7 cellular contexts compared by ENCODE assay signal in the genomic region with DNA sequence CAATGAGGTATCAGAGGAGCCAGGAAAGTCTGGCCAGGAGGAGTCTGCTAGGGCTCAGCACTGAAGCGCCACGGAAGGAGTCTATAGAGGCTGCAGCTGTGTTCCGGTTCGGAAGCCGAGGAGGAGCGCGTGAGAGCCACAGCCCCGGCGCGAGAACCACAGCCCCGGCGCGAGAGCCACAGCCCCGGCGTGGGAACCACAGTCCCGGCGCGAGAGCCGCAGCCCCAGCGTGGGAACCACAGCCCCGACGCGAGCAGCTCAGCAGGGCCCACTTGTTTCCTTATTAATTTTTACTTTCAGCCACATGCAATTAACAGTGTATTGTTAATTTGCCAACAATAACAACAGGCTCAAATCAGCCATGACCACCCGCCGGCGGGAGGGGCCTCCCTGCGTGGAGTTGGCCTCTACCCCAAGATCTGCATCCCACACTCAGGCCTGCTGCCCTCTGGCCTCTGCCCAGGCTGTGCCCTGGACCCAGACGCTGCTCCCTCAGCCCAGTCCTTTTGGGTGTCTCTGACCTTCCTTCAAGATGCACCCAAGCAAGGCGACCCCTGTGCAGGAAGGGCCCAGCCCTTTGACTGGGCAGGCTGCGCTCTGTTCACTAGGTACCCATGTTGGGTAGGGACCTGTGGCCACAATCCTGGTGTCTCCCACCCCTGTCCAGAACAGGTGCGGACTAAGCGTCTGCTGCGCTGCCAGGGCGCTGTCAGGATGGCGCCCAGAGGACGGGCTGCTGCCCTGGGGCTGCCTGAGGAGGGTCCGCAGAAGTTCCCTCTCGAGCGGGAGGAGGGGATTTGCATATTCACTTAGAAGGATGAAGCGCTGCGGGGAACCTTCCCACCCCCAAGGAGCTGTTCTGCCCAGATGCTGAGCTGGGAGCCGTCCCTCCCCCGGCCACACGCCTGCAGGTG.
DNase-seq lines count a peak whose midpoint lies in the region; ATAC-seq and TF ChIP-seq lines count a peak whose summit lies in the region.

No MANE protein-coding gene starts in this region.

- H3K4me3 ChIP-seq in breast epithelium: peak overlapping the region in 1 of 3 donors; percentile 12

- H3K9me3 Mint-ChIP-seq in T-helper 2 cell treated with Interferon-gamma antibody and Interleukin-4, amounts not matched to agents 5 μg/mL and 100 μg/mL, for 36 hours: no peaks in the 10 kb centered on the region
- H3K9me3 Mint-ChIP-seq in activated T-helper 1 cell treated with anti-CD3 and anti-CD28 coated beads, Interleukin-12 subunit alpha, Interleukin-12 subunit beta, Interleukin-2, Interleukin-4 antibody, amounts not matched to agents 30 ng/mL and 10 ng/mL and 1 ng/mL, durations not matched to agents 14 hours and 24 hours and 36 hours: no peaks in the 10 kb centered on the region

- no peak for TF ChIP-seq POLR2A in breast epithelium (IDR thresholded peaks at IDR 0.05)

- DNase-seq in GM20000 (ENCODE audit: low spot score): peak; percentile 39
- DNase-seq in T-helper 2 cell treated with Interferon-gamma antibody and Interleukin-4, amounts not matched to agents 5 μg/mL and 100 μg/mL, for 36 hours (ENCODE audit: low spot score): no peak
- peak; percentile 7 for DNase-seq in germinal center (ENCODE audit: low spot score)
- peak; percentile 40 for DNase-seq in stimulated activated CD8-positive, alpha-beta memory T cell treated with anti-CD3 and anti-CD28 coated beads, Interleukin-4, amount 100 ng/mL, for 48 hours
- no peak for DNase-seq in breast epithelium (ENCODE audit: low spot score in 2 of 2)
- no peak for DNase-seq in activated T-helper 1 cell treated with anti-CD3 and anti-CD28 coated beads, Interleukin-12 subunit alpha, Interleukin-12 subunit beta, Interleukin-2, Interleukin-4 antibody, amounts not matched to agents 30 ng/mL and 10 ng/mL and 1 ng/mL, durations not matched to agents 14 hours and 24 hours and 36 hours (ENCODE audit: low spot score)

- H3K4me1 Mint-ChIP-seq in T-helper 2 cell treated with Interferon-gamma antibody and Interleukin-4, amounts not matched to agents 5 μg/mL and 100 μg/mL, for 36 hours (ENCODE audit: low read depth): peaks cover 8% of the 10 kb centered on the region
- H3K4me1 Mint-ChIP-seq in activated T-helper 1 cell treated with anti-CD3 and anti-CD28 coated beads, Interleukin-12 subunit alpha, Interleukin-12 subunit beta, Interleukin-2, Interleukin-4 antibody, amounts not matched to agents 30 ng/mL and 10 ng/mL and 1 ng/mL, durations not matched to agents 14 hours and 24 hours and 36 hours (ENCODE audit: low read depth): peaks cover 5% of the 10 kb centered on the region

- intact Hi-C loops in breast epithelium (cut with DNase I; ENCODE audit: low total_unique reads): no loop called here
- intact Hi-C loops in activated T-helper 1 cell treated with anti-CD3 and anti-CD28 coated beads, Interleukin-12 subunit alpha, Interleukin-12 subunit beta, Interleukin-2, Interleukin-4 antibody, amounts not matched to agents 30 ng/mL and 10 ng/mL and 1 ng/mL, durations not matched to agents 14 hours and 24 hours and 36 hours (cut with micrococcal nuclease): loop anchor here (1.0 kb wide), 1 partner anchor 534 kb away; no protein-coding TSS in a partner anchor

- no peak overlapping the region for H3K27ac ChIP-seq in breast epithelium

- peak overlapping the region; percentile 26 for H3K4me3 Mint-ChIP-seq in T-helper 2 cell treated with Interferon-gamma antibody and Interleukin-4, amounts not matched to agents 5 μg/mL and 100 μg/mL, for 36 hours
- no peak overlapping the region for H3K4me3 Mint-ChIP-seq in activated T-helper 1 cell treated with anti-CD3 and anti-CD28 coated beads, Interleukin-12 subunit alpha, Interleukin-12 subunit beta, Interleukin-2, Interleukin-4 antibody, amounts not matched to agents 30 ng/mL and 10 ng/mL and 1 ng/mL, durations not matched to agents 14 hours and 24 hours and 36 hours

- H3K4me1 ChIP-seq in breast epithelium: peaks cover 0 to 6% of the 10 kb centered on the region in 2 donors

- no peak for ATAC-seq in GM21786 (IDR thresholded peaks at IDR 0.05; ENCODE audit: unreplicated experiment)

- TF ChIP-seq CTCF in GM20000 (IDR thresholded peaks at IDR 0.05; ENCODE audit: extremely low read depth, missing control alignments) (no peak), breast epithelium (IDR thresholded peaks at IDR 0.05) (no peak)

- peaks cover 37% of the 10 kb centered on the region for H3K27me3 Mint-ChIP-seq in T-helper 2 cell treated with Interferon-gamma antibody and Interleukin-4, amounts not matched to agents 5 μg/mL and 100 μg/mL, for 36 hours (ENCODE audit: low read depth)
- peaks cover 34% of the 10 kb centered on the region for H3K27me3 Mint-ChIP-seq in activated T-helper 1 cell treated with anti-CD3 and anti-CD28 coated beads, Interleukin-12 subunit alpha, Interleukin-12 subunit beta, Interleukin-2, Interleukin-4 antibody, amounts not matched to agents 30 ng/mL and 10 ng/mL and 1 ng/mL, durations not matched to agents 14 hours and 24 hours and 36 hours (ENCODE audit: insufficient read depth)

- H3K27ac Mint-ChIP-seq in T-helper 2 cell treated with Interferon-gamma antibody and Interleukin-4, amounts not matched to agents 5 μg/mL and 100 μg/mL, for 36 hours: no peak overlapping the region
- no peak overlapping the region for H3K27ac Mint-ChIP-seq in activated T-helper 1 cell treated with anti-CD3 and anti-CD28 coated beads, Interleukin-12 subunit alpha, Interleukin-12 subunit beta, Interleukin-2, Interleukin-4 antibody, amounts not matched to agents 30 ng/mL and 10 ng/mL and 1 ng/mL, durations not matched to agents 14 hours and 24 hours and 36 hours

- peaks cover 0 to 5% of the 10 kb centered on the region in 2 donors for H3K9me3 ChIP-seq in breast epithelium

- H3K27me3 ChIP-seq in breast epithelium: peaks cover 0 to 59% of the 10 kb centered on the region in 2 donors

- no peaks in the 10 kb centered on the region for H3K36me3 ChIP-seq in breast epithelium

- H3K36me3 Mint-ChIP-seq in T-helper 2 cell treated with Interferon-gamma antibody and Interleukin-4, amounts not matched to agents 5 μg/mL and 100 μg/mL, for 36 hours (ENCODE audit: low read depth): no peaks in the 10 kb centered on the region
- no peaks in the 10 kb centered on the region for H3K36me3 Mint-ChIP-seq in activated T-helper 1 cell treated with anti-CD3 and anti-CD28 coated beads, Interleukin-12 subunit alpha, Interleukin-12 subunit beta, Interleukin-2, Interleukin-4 antibody, amounts not matched to agents 30 ng/mL and 10 ng/mL and 1 ng/mL, durations not matched to agents 14 hours and 24 hours and 36 hours (ENCODE audit: low read depth)

Comparison
In these comparisons a context has a peak if more than half of its experiments do, and no peak if none do; other contexts are left out.
1. DNase-seq: peak in GM20000 (single experiment), germinal center (single experiment) and stimulated activated CD8-positive, alpha-beta memory T cell treated with anti-CD3 and anti-CD28 coated beads, Interleukin-4, amount 100 ng/mL, for 48 hours (single experiment); none in T-helper 2 cell treated with Interferon-gamma antibody and Interleukin-4, amounts not matched to agents 5 μg/mL and 100 μg/mL, for 36 hours (single experiment), breast epithelium (0 of 2) and activated T-helper 1 cell treated with anti-CD3 and anti-CD28 coated beads, Interleukin-12 subunit alpha, Interleukin-12 subunit beta, Interleukin-2, Interleukin-4 antibody, amounts not matched to agents 30 ng/mL and 10 ng/mL and 1 ng/mL, durations not matched to agents 14 hours and 24 hours and 36 hours (single experiment).